Comparison of ENCODE assay signal across 1 cellular context in genomic region chr14:94593749-94594431, GRCh38.
TF ChIP-seq lines count a peak whose summit lies in the region.

No MANE protein-coding gene starts in this region.

TF ChIP-seq in HepG2, 621 proteins besides CTCF, POLR2A, EP300 and RAD21 (continued from another document and continues in another):
- TF ChIP-seq DZIP1 (CRISPR knock-in tag; IDR thresholded peaks at IDR 0.05) (peak; percentile 27; the same call in 1 of the 2 replicates), ARNT (IDR thresholded peaks at IDR 0.05) (no peak), JUNB (CRISPR knock-in tag; IDR thresholded peaks at IDR 0.05; ENCODE audit: borderline replicate concordance) (peak; percentile 86), NCOA2 (CRISPR knock-in tag; IDR thresholded peaks at IDR 0.05) (peak; percentile 100), CREB1 (IDR thresholded peaks at IDR 0.05) (peak; percentile 44; the same call in 1 of the 2 replicates), CREB1 (CRISPR knock-in tag; IDR thresholded peaks at IDR 0.05) (peak; percentile 88), YY1 (IDR thresholded peaks at IDR 0.05; ENCODE audit: insufficient read depth, insufficient replicate concordance, low read depth, low read length) (peak; percentile 76), PATZ1 (CRISPR knock-in tag; IDR thresholded peaks at IDR 0.05) (peak; percentile 99), ZNF850 (CRISPR knock-in tag; conservative IDR thresholded peaks at IDR 0.05) (peak; percentile 65; the same call in 1 of the 2 replicates), REXO4 (CRISPR knock-in tag; IDR thresholded peaks at IDR 0.05; ENCODE audit: borderline replicate concordance) (no peak), HOXD1 (CRISPR knock-in tag; IDR thresholded peaks at IDR 0.05) (peak; percentile 96), HBP1 (CRISPR knock-in tag; IDR thresholded peaks at IDR 0.05; ENCODE audit: low read depth) (peak; percentile 85; the same call in 1 of the 2 replicates), ATF6 (CRISPR knock-in tag; conservative IDR thresholded peaks at IDR 0.05) (no peak), TAF1 (CRISPR knock-in tag; IDR thresholded peaks at IDR 0.05) (no peak), ZNF326 (CRISPR knock-in tag; IDR thresholded peaks at IDR 0.05; ENCODE audit: borderline replicate concordance) (no peak; the same call in 1 of the 2 replicates), ZFP82 (CRISPR knock-in tag; IDR thresholded peaks at IDR 0.05; ENCODE audit: borderline replicate concordance) (peak; percentile 90; the same call in 1 of the 2 replicates), ZNF263 (CRISPR knock-in tag; IDR thresholded peaks at IDR 0.05) (peak; percentile 49; the same call in 1 of the 2 replicates), DBP (CRISPR knock-in tag; IDR thresholded peaks at IDR 0.05; ENCODE audit: not compliant biosample characterization) (no peak), STAT6 (CRISPR knock-in tag; IDR thresholded peaks at IDR 0.05; ENCODE audit: borderline replicate concordance) (peak; percentile 96), PCBP1 (IDR thresholded peaks at IDR 0.05; ENCODE audit: borderline replicate concordance, low read depth, low read length) (no peak), JUND (CRISPR knock-in tag; IDR thresholded peaks at IDR 0.05) (peak; percentile 96), KMT2A (CRISPR knock-in tag; IDR thresholded peaks at IDR 0.05) (0 out of 2 replicates have a peak, but pooled peaks have one; percentile 37), HMG20B (CRISPR knock-in tag; conservative IDR thresholded peaks at IDR 0.05) (peak; percentile 97), DRAP1 (CRISPR knock-in tag; IDR thresholded peaks at IDR 0.05) (peak; percentile 57; the same call in 1 of the 2 replicates), TEAD2 (CRISPR knock-in tag; IDR thresholded peaks at IDR 0.05) (0 out of 2 replicates have a peak, but pooled peaks have one; percentile 32), SMAD9 (CRISPR knock-in tag; IDR thresholded peaks at IDR 0.05) (no peak; the same call in 1 of the 2 replicates), TBP (CRISPR knock-in tag; IDR thresholded peaks at IDR 0.05) (no peak), ASH2L (IDR thresholded peaks at IDR 0.05; ENCODE audit: insufficient read length, low read depth, low read length) (peak; percentile 90), ZSCAN9 (CRISPR knock-in tag; IDR thresholded peaks at IDR 0.05; ENCODE audit: borderline replicate concordance) (peak; percentile 95), ETV5 (CRISPR knock-in tag; IDR thresholded peaks at IDR 0.05; ENCODE audit: borderline replicate concordance) (peak; percentile 94), TFE3 (CRISPR knock-in tag; IDR thresholded peaks at IDR 0.05) (peak; percentile 95), ZNF746 (CRISPR knock-in tag; IDR thresholded peaks at IDR 0.05) (peak; percentile 99), NFKB2 (CRISPR knock-in tag; IDR thresholded peaks at IDR 0.05; ENCODE audit: borderline replicate concordance) (no peak; the same call in 1 of the 2 replicates), ZNF639 (CRISPR knock-in tag; conservative IDR thresholded peaks at IDR 0.05) (peak; percentile 74; the same call in 1 of the 2 replicates), ZNF580 (CRISPR knock-in tag; IDR thresholded peaks at IDR 0.05; ENCODE audit: borderline replicate concordance, low read depth) (peak; percentile 78; the same call in 1 of the 2 replicates), TEAD3 (CRISPR knock-in tag; optimal IDR thresholded peaks at IDR 0.05; ENCODE audit: borderline replicate concordance) (peak; percentile 93), EED (CRISPR knock-in tag; IDR thresholded peaks at IDR 0.05) (no peak), NFIC (IDR thresholded peaks at IDR 0.05; ENCODE audit: low read length) (peak; percentile 99), ZNF687 (CRISPR knock-in tag; IDR thresholded peaks at IDR 0.05) (peak; percentile 95), ZFAT (CRISPR knock-in tag; conservative IDR thresholded peaks at IDR 0.05) (no peak), POLR2AphosphoS2 (IDR thresholded peaks at IDR 0.05; ENCODE audit: low read depth, low read length) (no peak)
